Comparison of ENCODE assay signal across 21 cellular contexts in genomic region chr2:121625953-121626352, GRCh38.
"Had no signal": no experiment of that assay in that cellular context is flagged by ENCODE, and none has a peak within 500 bp of the region (broad histone marks: within the 10 kb centered on the region; RNA-seq: fewer than 3 reads in every experiment).

No MANE protein-coding gene starts in this region.

- H3K4me3 ChIP-seq: ascending aorta, neural progenitor cell, vagina had no signal

- H3K4me1 ChIP-seq: neural progenitor cell had no signal

- H3K27me3 ChIP-seq: ascending aorta, neural progenitor cell, vagina had no signal

- H3K9me3 ChIP-seq: vagina had no signal

- H3K9ac ChIP-seq: neural progenitor cell had no signal

- H3K36me3 ChIP-seq: ascending aorta, neural progenitor cell, vagina had no signal

- DNase-seq: activated CD4-positive, alpha-beta T cell treated with anti-CD3 and anti-CD28 coated beads, Interleukin-2, amount 10 ng/mL, durations not matched to agents 24 days and 14 days; activated CD4-positive, CD25-positive, alpha-beta regulatory T cell; activated CD8-positive, alpha-beta T cell treated with anti-CD3 and anti-CD28 coated beads for 36 hours; activated naive CD4-positive, alpha-beta T cell treated with anti-CD3 and anti-CD28 coated beads, Interleukin-2, amount 10 ng/mL, durations not matched to agents 7 days and 5 days; activated naive CD8-positive, alpha-beta T cell treated with anti-CD3 and anti-CD28 coated beads, Interleukin-2, amount 50 U/mL, for 24 hours; activated T-cell treated with anti-CD3 and anti-CD28 coated beads, Interleukin-2, amount 50 U/mL, for 1 hour; dermis blood vessel endothelial cell; effector memory CD4-positive, alpha-beta T cell; hypothalamus; islet precursor cell; mammary epithelial cell; right cardiac atrium; small intestine; stimulated activated CD4-positive, alpha-beta T cell treated with anti-CD3 and anti-CD28 coated beads, Interleukin-15, amount 100 ng/mL, for 24 hours; stimulated activated CD4-positive, alpha-beta T cell treated with anti-CD3 and anti-CD28 coated beads, Interleukin-2, amount 100 ng/mL, for 48 hours; T-helper 1 cell; T1000; trophoblast cell had no signal

- H3K27ac ChIP-seq: neural progenitor cell, vagina had no signal

- H3K4me2 ChIP-seq: neural progenitor cell had no signal

- H2AFZ ChIP-seq: neural progenitor cell had no signal
